In the genomic region with DNA sequence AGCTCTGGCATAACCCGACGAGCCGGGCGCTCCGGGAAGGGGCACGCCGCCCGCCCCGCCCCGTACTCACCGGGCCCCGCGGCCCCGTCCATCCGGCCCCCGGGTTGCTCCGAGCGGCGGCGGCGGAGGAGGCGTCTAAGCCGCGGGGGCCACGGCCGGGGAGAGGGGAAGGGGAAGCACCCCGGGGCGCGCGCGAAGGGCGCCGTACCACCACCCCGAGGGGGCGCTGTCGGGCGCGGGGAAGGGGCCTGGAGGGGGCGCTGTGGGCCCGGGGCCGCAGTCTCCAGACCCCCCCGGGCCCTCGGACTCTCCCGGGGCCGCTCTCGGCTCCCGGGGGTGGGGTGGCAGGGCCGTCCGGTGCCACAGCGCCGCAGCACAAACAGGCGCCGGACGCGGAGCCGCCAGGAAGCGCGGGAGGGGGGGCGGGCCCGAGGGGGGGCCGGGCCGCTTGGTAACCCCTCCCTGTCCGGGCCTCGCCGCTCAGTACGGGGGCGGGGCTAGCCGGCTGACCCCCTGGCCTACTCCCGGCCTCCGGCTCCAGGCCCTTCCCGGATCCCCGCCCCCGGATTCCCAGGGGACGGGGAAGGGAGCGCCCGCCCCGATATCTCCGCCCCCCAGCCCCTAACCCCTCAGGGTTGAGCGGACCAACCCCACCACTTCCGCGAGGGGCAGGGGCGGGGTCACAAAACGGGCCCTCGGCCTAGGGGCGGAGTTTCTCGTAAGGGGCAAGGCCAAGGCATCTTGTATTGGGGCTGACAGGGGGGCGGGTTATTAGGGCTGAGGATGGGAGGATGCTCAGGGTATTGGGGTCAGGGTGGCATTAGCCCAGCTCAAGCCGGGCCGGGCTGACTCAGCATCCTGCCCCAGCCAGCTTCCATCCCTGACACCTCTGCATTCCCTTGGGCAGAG, we compare ENCODE assay signal across 8 cellular contexts. TPM values are rescaled to one million over a fixed set of nuclear protein-coding genes. Genes with fewer than 3 reads are reported as not detected.
DNase-seq lines count a peak whose midpoint lies in the region; ATAC-seq and TF ChIP-seq lines count a peak whose summit lies in the region.

A gene with protein sequence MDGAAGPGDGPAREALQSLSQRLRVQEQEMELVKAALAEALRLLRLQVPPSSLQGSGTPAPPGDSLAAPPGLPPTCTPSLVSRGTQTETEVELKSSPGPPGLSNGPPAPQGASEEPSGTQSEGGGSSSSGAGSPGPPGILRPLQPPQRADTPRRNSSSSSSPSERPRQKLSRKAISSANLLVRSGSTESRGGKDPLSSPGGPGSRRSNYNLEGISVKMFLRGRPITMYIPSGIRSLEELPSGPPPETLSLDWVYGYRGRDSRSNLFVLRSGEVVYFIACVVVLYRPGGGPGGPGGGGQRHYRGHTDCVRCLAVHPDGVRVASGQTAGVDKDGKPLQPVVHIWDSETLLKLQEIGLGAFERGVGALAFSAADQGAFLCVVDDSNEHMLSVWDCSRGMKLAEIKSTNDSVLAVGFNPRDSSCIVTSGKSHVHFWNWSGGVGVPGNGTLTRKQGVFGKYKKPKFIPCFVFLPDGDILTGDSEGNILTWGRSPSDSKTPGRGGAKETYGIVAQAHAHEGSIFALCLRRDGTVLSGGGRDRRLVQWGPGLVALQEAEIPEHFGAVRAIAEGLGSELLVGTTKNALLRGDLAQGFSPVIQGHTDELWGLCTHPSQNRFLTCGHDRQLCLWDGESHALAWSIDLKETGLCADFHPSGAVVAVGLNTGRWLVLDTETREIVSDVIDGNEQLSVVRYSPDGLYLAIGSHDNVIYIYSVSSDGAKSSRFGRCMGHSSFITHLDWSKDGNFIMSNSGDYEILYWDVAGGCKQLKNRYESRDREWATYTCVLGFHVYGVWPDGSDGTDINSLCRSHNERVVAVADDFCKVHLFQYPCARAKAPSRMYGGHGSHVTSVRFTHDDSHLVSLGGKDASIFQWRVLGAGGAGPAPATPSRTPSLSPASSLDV (minus strand): TSS at position 410 of the 909 bp plus-strand sequence. CDS start 318 bp downstream, at position 92.
A gene with protein sequence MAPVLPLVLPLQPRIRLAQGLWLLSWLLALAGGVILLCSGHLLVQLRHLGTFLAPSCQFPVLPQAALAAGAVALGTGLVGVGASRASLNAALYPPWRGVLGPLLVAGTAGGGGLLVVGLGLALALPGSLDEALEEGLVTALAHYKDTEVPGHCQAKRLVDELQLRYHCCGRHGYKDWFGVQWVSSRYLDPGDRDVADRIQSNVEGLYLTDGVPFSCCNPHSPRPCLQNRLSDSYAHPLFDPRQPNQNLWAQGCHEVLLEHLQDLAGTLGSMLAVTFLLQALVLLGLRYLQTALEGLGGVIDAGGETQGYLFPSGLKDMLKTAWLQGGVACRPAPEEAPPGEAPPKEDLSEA (plus strand): TSS at position 892 of the 909 bp plus-strand sequence. CDS start 25 bp downstream, outside the sequence.

- H3K27ac ChIP-seq in colonic mucosa (peak within 1 kb of the TSS; percentile 97), left lung (peak within 1 kb of the TSS; percentile 95 to 96)

- no peaks in the 10 kb centered on the region for H3K9me3 ChIP-seq in colonic mucosa
- no peaks in the 10 kb centered on the region for H3K9me3 ChIP-seq in left lung

- H3K4me1 ChIP-seq in colonic mucosa, result peaks cover 6% of the 10 kb centered on the region
- peaks cover 11 to 55% of the 10 kb centered on the region in 2 donors for H3K4me1 ChIP-seq in left lung

- H3K27me3 ChIP-seq in colonic mucosa (no peaks in the 10 kb centered on the region), left lung (no peaks in the 10 kb centered on the region)

- peak within 1 kb of the TSS; percentile 80 to 85 for H3K9ac ChIP-seq in colonic mucosa (ENCODE audit: low read depth in 2 of 2, low read length in 2 of 2)

- peak; percentile 62 for ATAC-seq in GM18870 (IDR thresholded peaks at IDR 0.05; ENCODE audit: unreplicated experiment)
- ATAC-seq in HG03103 (IDR thresholded peaks at IDR 0.05; ENCODE audit: low read depth, unreplicated experiment), result peak; percentile 59
- ATAC-seq in left lung, result peak; percentile 86

- no peaks in the 10 kb centered on the region for H3K36me3 ChIP-seq in colonic mucosa
- peaks cover 0 to 61% of the 10 kb centered on the region in 2 donors for H3K36me3 ChIP-seq in left lung

- H3K4me3 ChIP-seq in AG10803 (ENCODE audit: low read length), result peak within 1 kb of the TSS; percentile 86
- H3K4me3 ChIP-seq in colonic mucosa, result peak within 1 kb of the TSS; percentile 80
- H3K4me3 ChIP-seq in left lung, result peak within 1 kb of the TSS; percentile 79 to 88

- peak; percentile 84 for DNase-seq in AG10803 (ENCODE audit: low read depth)
- peak; percentile 57 for DNase-seq in NCI-H446 treated with DMSO at 0.1 percent for 48 hours (lab: John Stamatoyannopoulos, UW)
- peak; percentile 89 to 92 for DNase-seq in activated CD4-positive, alpha-beta T cell treated with anti-CD3 and anti-CD28 coated beads for 4 hours
- peak; percentile 92 for DNase-seq in colonic mucosa
- DNase-seq in left lung, result peak; percentile 89 to 96
- peak; percentile 83 for DNase-seq in stimulated activated CD4-positive, alpha-beta T cell treated with anti-CD3 and anti-CD28 coated beads, Interleukin-2, amount 100 ng/mL, for 4 hours (ENCODE audit: low read depth)

- intact Hi-C loops in colonic mucosa (cut with DNase I) (no loop called here), left lung (cut with DNase I) (no loop called here)

- TF ChIP-seq CTCF in AG10803 (conservative IDR thresholded peaks at IDR 0.05; ENCODE audit: low read length) (peak; percentile 54), colonic mucosa (IDR thresholded peaks at IDR 0.05) (peak; percentile 95), left lung (IDR thresholded peaks at IDR 0.05) (peak; percentile 90 to 97)

RNA-seq across cellular contexts. Expression of the first gene that starts in this region (rescaled TPM):
- total RNA-seq in colonic mucosa (10 to 100 TPM; 37.5 to 58.7 TPM), left lung (10 to 100 TPM; 61.5 to 82.5 TPM)

RNA-seq across cellular contexts. Expression of the second gene that starts in this region (rescaled TPM):
- total RNA-seq in colonic mucosa, result 1 to 10 TPM; 3.2 to 3.6 TPM
- total RNA-seq in left lung, result 1 to 10 TPM; 4.3 to 5.2 TPM

Comparison
In these comparisons a context has a peak if more than half of its experiments do, and no peak if none do; other contexts are left out.
1. Peak in every context shown above with its lines: DNase-seq, ATAC-seq, H3K4me3 ChIP-seq and H3K27ac ChIP-seq.